In the genomic region with DNA sequence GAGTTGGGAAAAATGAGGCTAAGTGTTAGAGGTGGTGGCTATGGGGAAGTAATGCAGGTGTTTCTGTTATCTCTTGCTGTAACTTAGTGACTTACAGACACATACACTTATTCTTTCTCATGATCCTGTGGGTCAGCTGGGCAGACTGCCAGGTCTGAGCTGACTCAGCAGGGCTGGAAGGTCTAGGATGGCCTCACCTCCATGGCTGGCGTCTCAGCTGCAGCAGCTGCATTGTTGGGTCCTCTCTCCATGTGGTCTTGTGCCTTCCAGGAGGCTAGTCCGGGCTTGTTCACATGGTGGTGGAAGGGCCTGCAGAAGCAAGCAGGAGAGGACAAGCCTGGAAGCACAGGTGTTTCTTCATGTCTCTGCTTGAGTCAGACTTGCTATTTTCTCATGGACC, we compare ENCODE assay signal across 1 cellular context.
A peak's percentile ranks its signal among the peaks of the same experiment; 100 is the strongest.
TF ChIP-seq lines count a peak whose summit lies in the region.

No MANE protein-coding gene starts in this region.

TF ChIP-seq in K562, 482 proteins besides CTCF, POLR2A, EP300 and RAD21 (continued from another document):
- no peak for TF ChIP-seq ZNF318 (IDR thresholded peaks at IDR 0.05; ENCODE audit: borderline replicate concordance in 1 of 2, low read depth in 1 of 2)
- peak; percentile 68 for TF ChIP-seq ZNF316 (IDR thresholded peaks at IDR 0.05)
- TF ChIP-seq MAFK (IDR thresholded peaks at IDR 0.05; ENCODE audit: low read length): peak; percentile 42; the same call in 1 of the 2 replicates
